Comparison of ENCODE assay signal across 1 cellular context in the genomic region with DNA sequence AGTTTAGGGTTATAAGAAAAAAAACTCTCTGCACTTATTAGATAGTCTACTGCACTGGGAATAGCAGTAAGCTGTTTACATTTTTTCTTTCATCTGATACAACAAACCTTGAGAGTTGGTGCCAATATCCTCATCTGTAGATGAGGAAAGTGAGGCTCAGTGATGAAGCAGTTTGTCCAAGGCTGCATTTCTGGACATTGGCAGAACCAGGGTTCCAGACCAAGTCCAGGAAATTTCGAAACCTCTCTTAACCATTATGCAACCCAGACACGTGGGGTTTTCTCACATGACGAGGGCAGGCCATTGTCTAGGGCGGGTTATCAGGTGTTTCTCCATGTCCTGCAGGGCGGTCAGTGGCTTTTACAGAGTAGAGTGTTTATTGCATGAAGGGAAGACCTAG.
TF ChIP-seq lines count a peak whose summit lies in the region.

No MANE protein-coding gene starts in this region.

TF ChIP-seq in HEK293, 187 proteins besides CTCF, POLR2A, EP300 and RAD21 (continued from another document):
- TF ChIP-seq, protein P1, sequence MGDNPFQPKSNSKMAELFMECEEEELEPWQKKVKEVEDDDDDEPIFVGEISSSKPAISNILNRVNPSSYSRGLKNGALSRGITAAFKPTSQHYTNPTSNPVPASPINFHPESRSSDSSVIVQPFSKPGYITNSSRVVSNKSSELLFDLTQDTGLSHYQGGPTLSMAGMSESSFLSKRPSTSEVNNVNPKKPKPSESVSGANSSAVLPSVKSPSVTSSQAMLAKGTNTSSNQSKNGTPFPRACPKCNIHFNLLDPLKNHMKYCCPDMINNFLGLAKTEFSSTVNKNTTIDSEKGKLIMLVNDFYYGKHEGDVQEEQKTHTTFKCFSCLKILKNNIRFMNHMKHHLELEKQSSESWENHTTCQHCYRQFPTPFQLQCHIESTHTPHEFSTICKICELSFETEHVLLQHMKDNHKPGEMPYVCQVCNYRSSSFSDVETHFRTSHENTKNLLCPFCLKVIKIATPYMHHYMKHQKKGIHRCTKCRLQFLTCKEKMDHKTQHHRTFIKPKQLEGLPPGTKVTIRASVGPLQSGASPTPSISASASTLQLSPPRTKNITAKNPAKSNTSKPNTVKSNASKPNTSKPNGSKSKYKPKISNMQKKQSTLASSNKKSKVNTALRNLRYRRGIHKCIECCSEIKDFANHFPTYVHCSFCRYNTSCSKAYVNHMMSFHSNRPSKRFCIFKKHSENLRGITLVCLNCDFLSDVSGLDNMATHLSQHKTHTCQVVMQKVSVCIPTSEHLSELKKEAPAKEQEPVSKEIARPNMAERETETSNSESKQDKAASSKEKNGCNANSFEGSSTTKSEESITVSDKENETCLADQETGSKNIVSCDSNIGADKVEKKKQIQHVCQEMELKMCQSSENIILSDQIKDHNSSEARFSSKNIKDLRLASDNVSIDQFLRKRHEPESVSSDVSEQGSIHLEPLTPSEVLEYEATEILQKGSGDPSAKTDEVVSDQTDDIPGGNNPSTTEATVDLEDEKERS (tag by site-specific recombination; IDR thresholded peaks at IDR 0.05): no peak
- 0 out of 2 replicates have a peak, but pooled peaks have one; percentile 29 for TF ChIP-seq ZNF600 (tag by site-specific recombination; IDR thresholded peaks at IDR 0.05)
- no peak for TF ChIP-seq ZNF623 (tag by site-specific recombination; IDR thresholded peaks at IDR 0.05)
- TF ChIP-seq ZNF626 (tag by site-specific recombination; IDR thresholded peaks at IDR 0.05): no peak
- TF ChIP-seq BCL11A (tag by site-specific recombination; IDR thresholded peaks at IDR 0.05; ENCODE audit: low read depth): no peak
- TF ChIP-seq ZNF660 (tag by site-specific recombination; IDR thresholded peaks at IDR 0.05): peak; percentile 48; the same call in 1 of the 2 replicates
- TF ChIP-seq, protein P2, sequence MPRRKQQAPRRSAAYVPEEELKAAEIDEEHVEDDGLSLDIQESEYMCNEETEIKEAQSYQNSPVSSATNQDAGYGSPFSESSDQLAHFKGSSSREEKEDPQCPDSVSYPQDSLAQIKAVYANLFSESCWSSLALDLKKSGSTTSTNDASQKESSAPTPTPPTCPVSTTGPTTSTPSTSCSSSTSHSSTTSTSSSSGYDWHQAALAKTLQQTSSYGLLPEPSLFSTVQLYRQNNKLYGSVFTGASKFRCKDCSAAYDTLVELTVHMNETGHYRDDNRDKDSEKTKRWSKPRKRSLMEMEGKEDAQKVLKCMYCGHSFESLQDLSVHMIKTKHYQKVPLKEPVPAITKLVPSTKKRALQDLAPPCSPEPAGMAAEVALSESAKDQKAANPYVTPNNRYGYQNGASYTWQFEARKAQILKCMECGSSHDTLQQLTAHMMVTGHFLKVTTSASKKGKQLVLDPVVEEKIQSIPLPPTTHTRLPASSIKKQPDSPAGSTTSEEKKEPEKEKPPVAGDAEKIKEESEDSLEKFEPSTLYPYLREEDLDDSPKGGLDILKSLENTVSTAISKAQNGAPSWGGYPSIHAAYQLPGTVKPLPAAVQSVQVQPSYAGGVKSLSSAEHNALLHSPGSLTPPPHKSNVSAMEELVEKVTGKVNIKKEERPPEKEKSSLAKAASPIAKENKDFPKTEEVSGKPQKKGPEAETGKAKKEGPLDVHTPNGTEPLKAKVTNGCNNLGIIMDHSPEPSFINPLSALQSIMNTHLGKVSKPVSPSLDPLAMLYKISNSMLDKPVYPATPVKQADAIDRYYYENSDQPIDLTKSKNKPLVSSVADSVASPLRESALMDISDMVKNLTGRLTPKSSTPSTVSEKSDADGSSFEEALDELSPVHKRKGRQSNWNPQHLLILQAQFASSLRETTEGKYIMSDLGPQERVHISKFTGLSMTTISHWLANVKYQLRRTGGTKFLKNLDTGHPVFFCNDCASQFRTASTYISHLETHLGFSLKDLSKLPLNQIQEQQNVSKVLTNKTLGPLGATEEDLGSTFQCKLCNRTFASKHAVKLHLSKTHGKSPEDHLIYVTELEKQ (tag by site-specific recombination; IDR thresholded peaks at IDR 0.05; ENCODE audit: borderline replicate concordance): no peak
- TF ChIP-seq, protein P3, sequence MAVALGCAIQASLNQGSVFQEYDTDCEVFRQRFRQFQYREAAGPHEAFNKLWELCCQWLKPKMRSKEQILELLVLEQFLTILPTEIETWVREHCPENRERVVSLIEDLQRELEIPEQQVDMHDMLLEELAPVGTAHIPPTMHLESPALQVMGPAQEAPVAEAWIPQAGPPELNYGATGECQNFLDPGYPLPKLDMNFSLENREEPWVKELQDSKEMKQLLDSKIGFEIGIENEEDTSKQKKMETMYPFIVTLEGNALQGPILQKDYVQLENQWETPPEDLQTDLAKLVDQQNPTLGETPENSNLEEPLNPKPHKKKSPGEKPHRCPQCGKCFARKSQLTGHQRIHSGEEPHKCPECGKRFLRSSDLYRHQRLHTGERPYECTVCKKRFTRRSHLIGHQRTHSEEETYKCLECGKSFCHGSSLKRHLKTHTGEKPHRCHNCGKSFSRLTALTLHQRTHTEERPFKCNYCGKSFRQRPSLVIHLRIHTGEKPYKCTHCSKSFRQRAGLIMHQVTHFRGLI (tag by site-specific recombination; IDR thresholded peaks at IDR 0.05): no peak
- no peak for TF ChIP-seq ZNF48 (tag by site-specific recombination; IDR thresholded peaks at IDR 0.05)
- no peak for TF ChIP-seq ZNF324 (tag by site-specific recombination; IDR thresholded peaks at IDR 0.05)
